Comparison of ENCODE assay signal across 8 cellular contexts in the genomic region with DNA sequence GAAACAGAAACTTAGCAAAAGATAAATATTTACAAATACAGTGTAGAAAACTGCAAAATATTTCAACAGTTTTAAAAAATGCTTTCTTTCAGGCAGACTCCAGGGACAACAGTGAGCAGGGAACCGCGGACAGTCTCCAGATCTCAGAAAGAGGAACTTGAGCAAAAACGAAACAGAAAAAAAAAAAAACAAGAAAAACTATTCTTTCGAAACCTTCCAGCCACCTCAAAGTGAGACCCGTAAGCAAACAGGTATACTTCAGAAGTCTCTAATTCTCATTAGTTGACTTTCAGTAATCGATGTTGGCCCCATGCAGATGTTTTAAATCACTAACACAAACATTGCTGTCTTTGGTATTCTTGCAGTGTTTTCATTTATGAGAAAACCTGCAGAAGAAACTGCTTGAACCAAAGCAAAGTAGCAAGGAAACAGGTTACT. TPM values are rescaled to one million over a fixed set of nuclear protein-coding genes. Genes with fewer than 3 reads are reported as not detected.
DNase-seq lines count a peak whose midpoint lies in the region; ATAC-seq and TF ChIP-seq lines count a peak whose summit lies in the region.

No MANE protein-coding gene starts in this region.

- peaks cover 14% of the 10 kb centered on the region for H3K27me3 Mint-ChIP-seq in activated naive CD8-positive, alpha-beta T cell treated with anti-CD3 and anti-CD28 coated beads, Interleukin-2, amount 50 U/mL, for 24 hours

- no peaks in the 10 kb centered on the region for H3K9me3 Mint-ChIP-seq in activated naive CD8-positive, alpha-beta T cell treated with anti-CD3 and anti-CD28 coated beads, Interleukin-2, amount 50 U/mL, for 24 hours

- H3K36me3 ChIP-seq in DOHH2 (ENCODE audit: control insufficient read depth, low read length), result no peaks in the 10 kb centered on the region

- H3K79me2 ChIP-seq in DOHH2 (ENCODE audit: control insufficient read depth, low read length), result no peaks in the 10 kb centered on the region

- H3K4me3 ChIP-seq in DOHH2 (ENCODE audit: low read length), result no peak overlapping the region

- peak overlapping the region; percentile 2 for H3K4me3 Mint-ChIP-seq in activated naive CD8-positive, alpha-beta T cell treated with anti-CD3 and anti-CD28 coated beads, Interleukin-2, amount 50 U/mL, for 24 hours

- peak overlapping the region; percentile 7 for H3K27ac Mint-ChIP-seq in activated naive CD8-positive, alpha-beta T cell treated with anti-CD3 and anti-CD28 coated beads, Interleukin-2, amount 50 U/mL, for 24 hours

- H3K4me1 ChIP-seq in DOHH2 (ENCODE audit: control insufficient read depth, low read length), result peaks cover 13% of the 10 kb centered on the region

- H3F3A ChIP-seq in DOHH2 (ENCODE audit: control insufficient read depth, insufficient read depth), result peaks cover 3% of the 10 kb centered on the region; the same call in 1 of the 2 replicates

- H3K4me2 ChIP-seq in DOHH2 (ENCODE audit: low read length), result peak overlapping the region; percentile 48

- no peaks in the 10 kb centered on the region for H4K20me1 ChIP-seq in DOHH2 (ENCODE audit: control insufficient read depth, insufficient read depth, low read depth, low read length)

- peak; percentile 28 for TF ChIP-seq CTCF in DOHH2 (IDR thresholded peaks at IDR 0.05; ENCODE audit: low read depth, low read length, poor library complexity, severe bottlenecking)

- no peak overlapping the region for H3K27ac ChIP-seq in DOHH2 (ENCODE audit: low read depth, low read length)

- H3K9me3 ChIP-seq in DOHH2 (ENCODE audit: control insufficient read depth, insufficient read depth, low read length), result no peaks in the 10 kb centered on the region

- DNase-seq in activated naive CD8-positive, alpha-beta T cell treated with anti-CD3 and anti-CD28 coated beads, Interleukin-2, amount 50 U/mL, for 24 hours, result no peak
- DNase-seq in NCI-H1436 treated with DMSO at 0.1 percent for 48 hours (lab: John Stamatoyannopoulos, UW) (no peak), cerebellum (ENCODE audit: low spot score) (no peak), NCI-H510A treated with DMSO at 0.1 percent for 48 hours (lab: John Stamatoyannopoulos, UW) (no peak)
- no peak for DNase-seq in stimulated activated naive CD4-positive, alpha-beta T cell treated with Interleukin-2 at 50 U/mL for 16 hours (lab: John Stamatoyannopoulos, UW)

- ATAC-seq in GM19438 (IDR thresholded peaks at IDR 0.05; ENCODE audit: low read depth, unreplicated experiment) (peak; percentile 66), HG03571 (IDR thresholded peaks at IDR 0.05; ENCODE audit: unreplicated experiment) (peak; percentile 85)
- ATAC-seq in activated naive CD8-positive, alpha-beta T cell treated with anti-CD3 and anti-CD28 coated beads, Interleukin-2, amount 50 U/mL, for 24 hours, result peak; percentile 22

- no peaks in the 10 kb centered on the region for H3K9me2 ChIP-seq in DOHH2 (replicated peaks; ENCODE audit: control insufficient read depth, low read length)

- H3K27me3 ChIP-seq in DOHH2 (ENCODE audit: control insufficient read depth, low read length), result peaks cover 42% of the 10 kb centered on the region

- H3K36me3 Mint-ChIP-seq in activated naive CD8-positive, alpha-beta T cell treated with anti-CD3 and anti-CD28 coated beads, Interleukin-2, amount 50 U/mL, for 24 hours (ENCODE audit: low read depth), result no peaks in the 10 kb centered on the region

- peaks cover 61% of the 10 kb centered on the region for H3K4me1 Mint-ChIP-seq in activated naive CD8-positive, alpha-beta T cell treated with anti-CD3 and anti-CD28 coated beads, Interleukin-2, amount 50 U/mL, for 24 hours

RNA-seq across cellular contexts. Expression of a gene that starts 15.7 kb away (rescaled TPM):
- total RNA-seq in cerebellum, result not detected

RNA-seq across cellular contexts. Expression of a gene that starts 22.4 kb away (rescaled TPM):
- total RNA-seq in cerebellum, result 0.45 TPM

RNA-seq across cellular contexts. Expression of a gene that starts 59.4 kb away (rescaled TPM):
- total RNA-seq in cerebellum, result 0.18 TPM

Comparison
In these comparisons a context has a peak if more than half of its experiments do, and no peak if none do; other contexts are left out.
1. ATAC-seq: peak in every context shown above with its lines; median percentile 85 in HG03571; 66 in GM19438; 22 in activated naive CD8-positive, alpha-beta T cell treated with anti-CD3 and anti-CD28 coated beads, Interleukin-2, amount 50 U/mL, for 24 hours.